Comparison of ENCODE assay signal across 8 cellular contexts in the genomic region with DNA sequence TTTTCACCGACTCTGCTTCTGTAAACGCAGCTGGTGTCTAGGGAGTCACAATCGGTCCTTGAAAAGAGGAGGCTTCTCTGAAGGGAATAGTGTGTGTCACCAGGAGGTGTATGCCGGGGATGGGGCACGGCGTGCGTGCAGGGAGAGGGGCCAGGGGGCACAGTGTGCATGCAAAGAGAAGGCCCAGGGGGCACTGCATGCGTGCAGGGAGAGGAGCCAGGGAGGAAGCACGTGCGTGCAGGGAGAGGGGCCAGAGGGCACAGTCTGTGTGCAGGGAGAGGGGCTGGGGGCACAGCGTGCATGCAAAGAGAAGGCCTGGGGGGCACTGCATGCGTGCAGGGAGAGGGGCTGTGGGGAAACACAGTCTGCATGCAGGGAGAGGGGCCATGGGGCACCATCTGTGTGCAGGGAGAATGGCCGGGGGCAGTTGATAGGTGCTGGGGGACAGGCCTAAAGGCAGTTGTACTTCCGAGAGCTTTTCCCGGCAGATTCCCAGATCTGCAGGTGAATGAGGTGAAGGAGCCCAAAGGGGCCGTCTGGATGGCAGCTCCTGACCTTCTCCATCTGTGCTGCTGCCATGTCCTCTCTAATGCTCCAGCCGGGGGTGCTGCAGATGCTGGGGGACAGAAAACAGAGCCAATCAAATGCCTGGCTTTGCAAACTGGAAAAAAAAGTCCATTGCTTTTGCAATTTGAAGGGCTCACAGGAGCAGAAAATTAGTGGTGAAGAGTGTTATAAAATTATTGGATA. TPM values are rescaled to one million over a fixed set of nuclear protein-coding genes. Genes with fewer than 3 reads are reported as not detected.
DNase-seq lines count a peak whose midpoint lies in the region; ATAC-seq, FAIRE-seq and TF ChIP-seq lines count a peak whose summit lies in the region.
"Had no signal": no experiment of that assay in that cellular context is flagged by ENCODE, and none has a peak within 500 bp of the region (broad histone marks: within the 10 kb centered on the region; RNA-seq: fewer than 3 reads in every experiment).

No MANE protein-coding gene starts in this region.

- no peaks in the 10 kb centered on the region for H3K9me3 Mint-ChIP-seq in WTC11
- H3K9me3 Mint-ChIP-seq in nephron: no peaks in the 10 kb centered on the region
- H3K9me3 Mint-ChIP-seq: activated T-helper 2 cell treated with anti-CD3 and anti-CD28 coated beads, Interferon-gamma antibody, Interleukin-2, Interleukin-4, amounts not matched to agents 10 μg/mL and 5 μg/mL and 100 μg/mL, durations not matched to agents 14 hours and 24 hours and 36 hours had no signal

- H3K36me3 Mint-ChIP-seq in WTC11 (peaks cover 10% of the 10 kb centered on the region), nephron (ENCODE audit: low read depth) (peaks cover 2% of the 10 kb centered on the region)

- H3K4me1 Mint-ChIP-seq in WTC11 (peaks cover 91% of the 10 kb centered on the region), nephron (peaks cover 59% of the 10 kb centered on the region)

- ATAC-seq in GM21723 (IDR thresholded peaks at IDR 0.05; ENCODE audit: unreplicated experiment) (peak; percentile 13), WTC11 (peak; percentile 30)

- H3K27ac Mint-ChIP-seq in WTC11 (peak overlapping the region; percentile 94), nephron (peak overlapping the region in 2 of 3 experiments; percentile 13 to 57)

- H3K27me3 Mint-ChIP-seq in WTC11 (ENCODE audit: low read depth) (no peaks in the 10 kb centered on the region), nephron (ENCODE audit: low read depth) (peaks cover 15% of the 10 kb centered on the region)

- DNase-seq in DMS79 treated with DMSO at 0.1 percent for 48 hours (lab: John Stamatoyannopoulos, UW) (peak; percentile 77), WTC11 (ENCODE audit: low spot score) (no peak), EL (no peak), GM19239 (ENCODE audit: insufficient read length, low spot score) (no peak), COR-L47 (lab: John Stamatoyannopoulos, UW) (no peak)

- H3K4me3 Mint-ChIP-seq in WTC11 (no peak overlapping the region), nephron (no peak overlapping the region)

- no peak for FAIRE-seq in GM19239 (lab: Jason Lieb, UNC)

- CTCF ChIA-PET in WTC11 (lab: Charles Lee): interaction anchor here (0.5 to 1.4 kb wide), 4 partner anchors 15 to 197 kb away, joined by 3 to 7 read pairs (median 4); no protein-coding TSS in a partner anchor

- no peak for TF ChIP-seq CTCF in WTC11 (IDR thresholded peaks at IDR 0.05)
- no peak for TF ChIP-seq CTCF in nephron (IDR thresholded peaks at IDR 0.05; ENCODE audit: unreplicated experiment in 3 of 3)

- POLR2A ChIA-PET in WTC11 (lab: Charles Lee): interaction anchor here (1.5 kb wide), 1 partner anchor 7 kb away, joined by 4 read pairs; no protein-coding TSS in a partner anchor

TF ChIP-seq in WTC11, 78 proteins besides CTCF, POLR2A, EP300 and RAD21:
- TF ChIP-seq ZNF423 (CRISPR knock-in tag; IDR thresholded peaks at IDR 0.05): peak; percentile 56
- peak; percentile 60; the same call in 1 of the 2 replicates for TF ChIP-seq FOXP1 (CRISPR knock-in tag; IDR thresholded peaks at IDR 0.05; ENCODE audit: borderline replicate concordance)
- no peak for TF ChIP-seq SP1 (CRISPR knock-in tag; conservative IDR thresholded peaks at IDR 0.05)

RNA-seq across cellular contexts. Expression of gene ATP11A, which starts 36.4 kb away (rescaled TPM):
- total RNA-seq in WTC11 (2021): 100 to 133 TPM (median 126 TPM) in 3 replicates
